ENCODE assay signal across 11 cellular contexts in genomic region chr3:19645093-19645492, GRCh38.
A peak's percentile ranks its signal among the peaks of the same experiment; 100 is the strongest.
DNase-seq lines count a peak whose midpoint lies in the region; ATAC-seq, FAIRE-seq and TF ChIP-seq lines count a peak whose summit lies in the region.
"Had no signal": no experiment of that assay in that cellular context is flagged by ENCODE, and none has a peak within 500 bp of the region (broad histone marks: within the 10 kb centered on the region; RNA-seq: fewer than 3 reads in every experiment).

No MANE protein-coding gene starts in this region.

- TF ChIP-seq EP300 in GM12878 (IDR thresholded peaks at IDR 0.05; ENCODE audit: borderline replicate concordance in 1 of 2, control insufficient read depth in 1 of 2, low read depth in 2 of 2, low read length in 2 of 2) = no peak

- 0 out of 2 replicates have a peak overlapping the region, but pooled peaks have one; percentile 22 for H3K4me2 ChIP-seq in GM12878 (ENCODE audit: control insufficient read depth, insufficient read depth)

- in situ Hi-C loops in GM12878 (cut with MboI) = no loop called here

- WGBS in GM12878 (ENCODE audit: insufficient coverage, insufficient replicate concordance, low lambda C conversion rate, missing lambda C conversion rate) = 26% methylated on average over 2 of the region's 2 CpGs

- H3K4me1 ChIP-seq in GM12878 (ENCODE audit: control insufficient read depth, insufficient read depth, low read length) = peaks cover 7% of the 10 kb centered on the region; the same call in 1 of the 2 replicates
- H3K4me1 ChIP-seq: esophagus squamous epithelium had no signal

- H3K79me2 ChIP-seq in GM12878 (ENCODE audit: control insufficient read depth, insufficient read depth, low read length) = no peaks in the 10 kb centered on the region

- H2AFZ ChIP-seq in GM12878 (ENCODE audit: control insufficient read depth, low read depth, low read length) = peak overlapping the region; percentile 58

- DNase-seq in GM12891 (ENCODE audit: insufficient read length, low spot score) (peak; percentile 1), GM12878 (ENCODE audit: low read depth, low spot score) (peak; percentile 23), head of caudate nucleus (no peak), COR-L47 (lab: John Stamatoyannopoulos, UW) (no peak), superior temporal gyrus (ENCODE audit: extremely low spot score) (no peak)
- no peak for DNase-seq in activated CD8-positive, alpha-beta memory T cell treated with anti-CD3 and anti-CD28 coated beads for 24 hours
- DNase-seq: brain microvascular endothelial cell, esophagus squamous epithelium, NCI-H1048 had no signal

- no peak overlapping the region for H3K4me3 ChIP-seq in GM12878
- H3K4me3 ChIP-seq: esophagus squamous epithelium had no signal

- TF ChIP-seq RAD21 in GM12878 (IDR thresholded peaks at IDR 0.05; ENCODE audit: insufficient read depth, low read depth, low read length) = no peak

- TF ChIP-seq CTCF in GM12878 (IDR thresholded peaks at IDR 0.05 in 2 of 3, conservative IDR thresholded peaks at IDR 0.05 in 1 of 3; ENCODE audit: control insufficient read depth in 2 of 3, extremely low read depth in 1 of 3, insufficient read depth in 1 of 3, low read depth in 3 of 3, low read length in 3 of 3) = no peak

- POLR2A ChIA-PET in GM12878 (lab: Charles Lee) = no interaction called here

- CTCF ChIA-PET in GM12878 (lab: Yijun Ruan, JAX) = interaction anchor here (1.2 kb wide), 1 partner anchor 14 kb away, joined by 3 read pairs; no protein-coding TSS in a partner anchor

- SMC1A ChIA-PET in GM12878 (lab: Charles Lee; ENCODE audit: uncharacterized antibody, unreplicated experiment) = no interaction called here

- no peaks in the 10 kb centered on the region for H4K20me1 ChIP-seq in GM12878 (ENCODE audit: control insufficient read depth, insufficient read depth)

- TF ChIP-seq POLR2A in GM12891 (IDR thresholded peaks at IDR 0.05; ENCODE audit: low read depth, low read length) (no peak), GM12878 (IDR thresholded peaks at IDR 0.05; ENCODE audit: low read depth, low read length) (no peak)

- peak; percentile 38 for FAIRE-seq in GM12891 (lab: Jason Lieb, UNC)
- peak; percentile 61 for FAIRE-seq in GM12878 (lab: Jason Lieb, UNC)

- H3K9ac ChIP-seq in GM12878 (ENCODE audit: control insufficient read depth, insufficient read depth, low read length) = no peak overlapping the region

- peak; percentile 53 for ATAC-seq in GM19328 (IDR thresholded peaks at IDR 0.05; ENCODE audit: unreplicated experiment)
- ATAC-seq in HG03342 (IDR thresholded peaks at IDR 0.05; ENCODE audit: unreplicated experiment) = peak; percentile 60
- peak; percentile 86 for ATAC-seq in GM12878

- peaks cover 9% of the 10 kb centered on the region; the same call in 2 of the 3 replicates for H3K9me3 ChIP-seq in GM12878 (replicated peaks; ENCODE audit: control insufficient read depth, insufficient read depth, low read length)
- H3K9me3 ChIP-seq: esophagus squamous epithelium had no signal

- no peaks in the 10 kb centered on the region for H3K27me3 ChIP-seq in GM12878 (replicated peaks in 1 of 2; ENCODE audit: control insufficient read depth in 2 of 2, insufficient read depth in 2 of 2, low read length in 1 of 2)
- H3K27me3 ChIP-seq: brain microvascular endothelial cell, esophagus squamous epithelium had no signal

- H3K27ac ChIP-seq in GM12878 (ENCODE audit: control insufficient read depth, insufficient read depth) = peak overlapping the region; percentile 16; the same call in 1 of the 2 replicates
- H3K27ac ChIP-seq: brain microvascular endothelial cell, esophagus squamous epithelium had no signal

- H3K36me3 ChIP-seq in GM12878 (ENCODE audit: control insufficient read depth in 2 of 2, insufficient read depth in 2 of 2, low read length in 1 of 2) = no peaks in the 10 kb centered on the region
- H3K36me3 ChIP-seq: brain microvascular endothelial cell, esophagus squamous epithelium had no signal

- BruUV-seq in GM12878 (replicated peaks; lab: Mats Ljungman, UMichigan) = no TSS peak

- intact Hi-C loops in GM12878 (cut with micrococcal nuclease; ENCODE audit: unreplicated experiment) = no loop called here
- intact Hi-C loops in head of caudate nucleus (cut with DNase I) = no loop called here

- RAD21 ChIA-PET in GM12878 (lab: Charles Lee; ENCODE audit: unreplicated experiment) = no interaction called here

TF ChIP-seq in GM12891, 5 proteins besides CTCF, POLR2A, EP300 and RAD21:
- TF ChIP-seq SPI1 (IDR thresholded peaks at IDR 0.05; ENCODE audit: low read depth, low read length) (no peak), TAF1 (IDR thresholded peaks at IDR 0.05; ENCODE audit: low read depth, low read length) (no peak), POU2F2 (IDR thresholded peaks at IDR 0.05; ENCODE audit: low read depth, low read length) (no peak), PAX5 (IDR thresholded peaks at IDR 0.05; ENCODE audit: insufficient read depth, low read length, severe bottlenecking) (no peak), POLR2AphosphoS5 (IDR thresholded peaks at IDR 0.05; ENCODE audit: low read depth, low read length) (no peak)
TF ChIP-seq in GM12891: peak in this region for 0.

TF ChIP-seq in GM12878, 131 proteins besides CTCF, POLR2A, EP300 and RAD21:
- TF ChIP-seq FOXM1 (IDR thresholded peaks at IDR 0.05; ENCODE audit: low read depth, low read length) = peak; percentile 48; the same call in 1 of the 2 replicates
- TF ChIP-seq, protein P1, sequence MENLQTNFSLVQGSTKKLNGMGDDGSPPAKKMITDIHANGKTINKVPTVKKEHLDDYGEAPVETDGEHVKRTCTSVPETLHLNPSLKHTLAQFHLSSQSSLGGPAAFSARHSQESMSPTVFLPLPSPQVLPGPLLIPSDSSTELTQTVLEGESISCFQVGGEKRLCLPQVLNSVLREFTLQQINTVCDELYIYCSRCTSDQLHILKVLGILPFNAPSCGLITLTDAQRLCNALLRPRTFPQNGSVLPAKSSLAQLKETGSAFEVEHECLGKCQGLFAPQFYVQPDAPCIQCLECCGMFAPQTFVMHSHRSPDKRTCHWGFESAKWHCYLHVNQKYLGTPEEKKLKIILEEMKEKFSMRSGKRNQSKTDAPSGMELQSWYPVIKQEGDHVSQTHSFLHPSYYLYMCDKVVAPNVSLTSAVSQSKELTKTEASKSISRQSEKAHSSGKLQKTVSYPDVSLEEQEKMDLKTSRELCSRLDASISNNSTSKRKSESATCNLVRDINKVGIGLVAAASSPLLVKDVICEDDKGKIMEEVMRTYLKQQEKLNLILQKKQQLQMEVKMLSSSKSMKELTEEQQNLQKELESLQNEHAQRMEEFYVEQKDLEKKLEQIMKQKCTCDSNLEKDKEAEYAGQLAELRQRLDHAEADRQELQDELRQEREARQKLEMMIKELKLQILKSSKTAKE (IDR thresholded peaks at IDR 0.05; ENCODE audit: low read depth, poor library complexity, severe bottlenecking) = no peak
- no peak for TF ChIP-seq CHD4 (IDR thresholded peaks at IDR 0.05)
- TF ChIP-seq HDAC2 (IDR thresholded peaks at IDR 0.05) = no peak
- TF ChIP-seq MEF2A (IDR thresholded peaks at IDR 0.05; ENCODE audit: insufficient read depth, low read depth, low read length) = 0 out of 2 replicates have a peak, but pooled peaks have one; percentile 41
- TF ChIP-seq CREB1 (IDR thresholded peaks at IDR 0.05; ENCODE audit: low read depth) = peak; percentile 43; the same call in 1 of the 2 replicates
- peak; percentile 94 for TF ChIP-seq RUNX3 (IDR thresholded peaks at IDR 0.05; ENCODE audit: low read length)
- TF ChIP-seq GABPA (IDR thresholded peaks at IDR 0.05; ENCODE audit: low read depth) = no peak
- TF ChIP-seq DPF2 (IDR thresholded peaks at IDR 0.05) = no peak
- peak; percentile 29; the same call in 1 of the 2 replicates for TF ChIP-seq BCL11A (IDR thresholded peaks at IDR 0.05; ENCODE audit: low read depth, low read length)
- no peak for TF ChIP-seq POLR2AphosphoS5 (IDR thresholded peaks at IDR 0.05; ENCODE audit: low read length)
- TF ChIP-seq RELB (IDR thresholded peaks at IDR 0.05; ENCODE audit: low read depth) = no peak
- TF ChIP-seq MTA2 (IDR thresholded peaks at IDR 0.05; ENCODE audit: low read depth) = peak; percentile 71
- TF ChIP-seq JUNB (IDR thresholded peaks at IDR 0.05) = peak; percentile 83
- peak; percentile 86 for TF ChIP-seq ATF2 (IDR thresholded peaks at IDR 0.05; ENCODE audit: low read length)
- TF ChIP-seq ATF7 (IDR thresholded peaks at IDR 0.05; ENCODE audit: low read depth) = peak; percentile 37; the same call in 1 of the 2 replicates
- TF ChIP-seq NFIC (IDR thresholded peaks at IDR 0.05; ENCODE audit: low read depth, low read length) = peak; percentile 81
- peak; percentile 32; the same call in 1 of the 2 replicates for TF ChIP-seq CREM (IDR thresholded peaks at IDR 0.05; ENCODE audit: low read depth)
- TF ChIP-seq CBFB (IDR thresholded peaks at IDR 0.05; ENCODE audit: low read depth) = peak; percentile 70
- TF ChIP-seq IKZF2 (IDR thresholded peaks at IDR 0.05) = peak in 1 of 2 experiments; percentile 14; a peak in 1 of 4 replicates

Comparison
In these comparisons a context has a peak if more than half of its experiments do, and no peak if none do; other contexts are left out.
1. DNase-seq: peak in GM12891 (single experiment) and GM12878 (single experiment); none in activated CD8-positive, alpha-beta memory T cell treated with anti-CD3 and anti-CD28 coated beads for 24 hours (single experiment), head of caudate nucleus (0 of 42), COR-L47 (single experiment) and superior temporal gyrus (single experiment).
2. Peak in every context shown above with its lines, with median percentiles within 50 percentile points of each other: ATAC-seq.